Comparison of ENCODE assay signal across 8 cellular contexts in the genomic region with DNA sequence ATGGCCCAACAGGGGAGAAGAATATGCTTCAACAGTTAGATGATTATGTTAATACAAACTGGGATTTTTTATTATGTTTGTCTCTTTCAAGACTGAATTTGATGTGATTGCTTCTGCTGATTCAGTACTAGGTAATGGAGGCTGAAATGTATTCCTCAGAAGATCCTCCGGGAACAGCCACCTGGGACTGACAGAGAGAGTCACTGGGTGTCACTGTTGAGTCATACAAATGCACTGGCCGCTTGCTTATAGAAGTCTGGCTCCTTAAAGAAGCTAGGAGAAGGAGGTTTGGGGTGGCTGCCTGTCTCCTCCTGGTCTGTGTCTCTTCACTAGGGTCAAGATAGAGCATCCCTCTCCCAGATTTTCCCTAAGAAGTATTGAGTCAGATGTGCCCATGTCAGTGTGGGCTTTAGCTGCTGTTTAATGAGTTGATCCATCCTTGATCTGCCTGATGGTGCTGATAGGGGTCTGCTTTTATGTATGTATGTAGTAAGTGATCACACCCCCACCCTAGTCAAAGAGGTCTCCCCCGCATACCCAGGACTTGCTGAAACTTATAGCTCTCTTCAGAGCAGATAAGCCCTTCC.
DNase-seq lines count a peak whose midpoint lies in the region; FAIRE-seq and TF ChIP-seq lines count a peak whose summit lies in the region.

No MANE protein-coding gene starts in this region.

- TF ChIP-seq CTCF in AG04449 (IDR thresholded peaks at IDR 0.05; ENCODE audit: insufficient read depth, low read length, missing control alignments), result peak; percentile 11
- TF ChIP-seq CTCF in HFFc6 (IDR thresholded peaks at IDR 0.05), result peak; percentile 67
- peak; percentile 48 for TF ChIP-seq CTCF in fibroblast of villous mesenchyme (IDR thresholded peaks at IDR 0.05; ENCODE audit: insufficient read depth, low read depth, low read length)
- TF ChIP-seq CTCF in sigmoid colon (IDR thresholded peaks at IDR 0.05), result peak; percentile 17 to 40 (median 30)
- no peak for TF ChIP-seq CTCF in ovary (IDR thresholded peaks at IDR 0.05)

- WGBS in sigmoid colon, 2 donors, result 29 to 32% methylated on average over 3 of the region's 3 CpGs
- 20 to 27% (median 25%) methylated on average over 3 of the region's 3 CpGs for WGBS in ovary, 3 donors

- H3K27ac Mint-ChIP-seq in HFFc6, result no peak overlapping the region
- H3K27ac Mint-ChIP-seq in activated naive CD4-positive, alpha-beta T cell treated with anti-CD3 and anti-CD28 coated beads for 36 hours, result no peak overlapping the region

- H3K36me3 ChIP-seq in sigmoid colon (no peaks in the 10 kb centered on the region), ovary (no peaks in the 10 kb centered on the region)

- no peaks in the 10 kb centered on the region for H3K4me1 ChIP-seq in sigmoid colon
- no peaks in the 10 kb centered on the region for H3K4me1 ChIP-seq in ovary (ENCODE audit: insufficient read depth)

- no peaks in the 10 kb centered on the region for H3K4me1 Mint-ChIP-seq in HFFc6 (ENCODE audit: low read depth)
- H3K4me1 Mint-ChIP-seq in activated naive CD4-positive, alpha-beta T cell treated with anti-CD3 and anti-CD28 coated beads for 36 hours (ENCODE audit: low read depth), result no peaks in the 10 kb centered on the region

- no peak overlapping the region for H3K27ac ChIP-seq in sigmoid colon
- H3K27ac ChIP-seq in ovary, result no peak overlapping the region

- H3K9me3 Mint-ChIP-seq in HFFc6, result no peaks in the 10 kb centered on the region
- no peaks in the 10 kb centered on the region for H3K9me3 Mint-ChIP-seq in activated naive CD4-positive, alpha-beta T cell treated with anti-CD3 and anti-CD28 coated beads for 36 hours

- H3K36me3 Mint-ChIP-seq in HFFc6 (ENCODE audit: low read depth), result no peaks in the 10 kb centered on the region
- no peaks in the 10 kb centered on the region for H3K36me3 Mint-ChIP-seq in activated naive CD4-positive, alpha-beta T cell treated with anti-CD3 and anti-CD28 coated beads for 36 hours (ENCODE audit: low read depth)

- H3K27me3 ChIP-seq in sigmoid colon, result no peaks in the 10 kb centered on the region
- no peaks in the 10 kb centered on the region for H3K27me3 ChIP-seq in ovary

- TF ChIP-seq EP300 in sigmoid colon (IDR thresholded peaks at IDR 0.05) (no peak), ovary (IDR thresholded peaks at IDR 0.05) (no peak)

- DNase-seq in AG04449 (ENCODE audit: low read depth, low spot score), result no peak
- DNase-seq in HFFc6, result peak; percentile 59
- DNase-seq in RCC 7860 (ENCODE audit: low spot score), result peak; percentile 73
- DNase-seq in fibroblast of villous mesenchyme (ENCODE audit: low read depth), result peak; percentile 52
- DNase-seq in sigmoid colon, result peak; percentile 66
- DNase-seq in ovary, result no peak
- no peak for DNase-seq in activated naive CD4-positive, alpha-beta T cell treated with anti-CD3 and anti-CD28 coated beads for 36 hours
- no peak for DNase-seq in HuH-7.5 (ENCODE audit: low spot score)

- POLR2A ChIA-PET in AG04449 (lab: Yijun Ruan, JAX), result no interaction called here

- TF ChIP-seq POLR2A in sigmoid colon (IDR thresholded peaks at IDR 0.05) (no peak), ovary (IDR thresholded peaks at IDR 0.05) (no peak)

- intact Hi-C loops in sigmoid colon (cut with DNase I), result loop anchor here (2.0 to 10.0 kb wide), 3 partner anchors 61 to 693 kb away; no protein-coding TSS in a partner anchor
- intact Hi-C loops in ovary (cut with DNase I), result no loop called here
- intact Hi-C loops in activated naive CD4-positive, alpha-beta T cell treated with anti-CD3 and anti-CD28 coated beads for 36 hours (cut with micrococcal nuclease), result no loop called here

- H3K4me3 ChIP-seq in AG04449 (ENCODE audit: low read depth, low read length) (no peak overlapping the region), fibroblast of villous mesenchyme (ENCODE audit: low read depth, low read length) (no peak overlapping the region), sigmoid colon (no peak overlapping the region), ovary (no peak overlapping the region)

- peak; percentile 85 for FAIRE-seq in RCC 7860 (lab: Jason Lieb, UNC)

- CTCF ChIA-PET in AG04449 (lab: Yijun Ruan, JAX), result no interaction called here
- CTCF ChIA-PET in activated naive CD4-positive, alpha-beta T cell treated with anti-CD3 and anti-CD28 coated beads for 36 hours (lab: Charles Lee), result no interaction called here

- no peak overlapping the region for H3K4me3 Mint-ChIP-seq in HFFc6
- H3K4me3 Mint-ChIP-seq in activated naive CD4-positive, alpha-beta T cell treated with anti-CD3 and anti-CD28 coated beads for 36 hours, result no peak overlapping the region

- H3K27me3 Mint-ChIP-seq in HFFc6 (ENCODE audit: insufficient read depth), result no peaks in the 10 kb centered on the region
- no peaks in the 10 kb centered on the region for H3K27me3 Mint-ChIP-seq in activated naive CD4-positive, alpha-beta T cell treated with anti-CD3 and anti-CD28 coated beads for 36 hours (ENCODE audit: low read depth)

- H3K9me3 ChIP-seq in sigmoid colon (no peaks in the 10 kb centered on the region), ovary (no peaks in the 10 kb centered on the region)

Comparison
In these comparisons a context has a peak if more than half of its experiments do, and no peak if none do; other contexts are left out.
1. DNase-seq: peak in HFFc6 (single experiment), RCC 7860 (single experiment), fibroblast of villous mesenchyme (single experiment) and sigmoid colon (single experiment); none in AG04449 (single experiment), ovary (0 of 5), activated naive CD4-positive, alpha-beta T cell treated with anti-CD3 and anti-CD28 coated beads for 36 hours (single experiment) and HuH-7.5 (single experiment).
2. CTCF ChIP-seq: peak in AG04449 (single experiment), HFFc6 (single experiment), fibroblast of villous mesenchyme (single experiment) and sigmoid colon (4 of 4); none in ovary (0 of 3).